ENCODE assay signal across 28 cellular contexts in genomic region chr1:55107989-55108388, GRCh38.
"Had no signal": no experiment of that assay in that cellular context is flagged by ENCODE, and none has a peak within 500 bp of the region (broad histone marks: within the 10 kb centered on the region; RNA-seq: fewer than 3 reads in every experiment).

No MANE protein-coding gene starts in this region.

- ATAC-seq: activated CD4-positive, alpha-beta T cell treated with anti-CD3 and anti-CD28 coated beads for 36 hours; activated T-helper 17 cell treated with anti-CD3 and anti-CD28 coated beads, Interleukin-2, amount 50 U/mL, for 72 hours; esophagus mucosa; heart right ventricle; pancreas; stimulated activated memory B cell treated with anti-CD40 and anti-IgM and Interleukin-4, amounts not matched to agents 10 μg/mL and 1 μg/mL and 100 μg/mL, for 72 hours had no signal

- H3K27me3 Mint-ChIP-seq: activated CD4-positive, alpha-beta T cell treated with anti-CD3 and anti-CD28 coated beads for 36 hours; activated naive CD8-positive, alpha-beta T cell treated with anti-CD3 and anti-CD28 coated beads, Interleukin-2, amount 10 ng/mL, durations not matched to agents 7 days and 5 days; activated T-helper 17 cell treated with anti-CD3 and anti-CD28 coated beads, Interleukin-2, amount 50 U/mL, for 72 hours; brain; stimulated activated memory B cell treated with anti-CD40 and anti-IgM and Interleukin-4, amounts not matched to agents 10 μg/mL and 1 μg/mL and 100 μg/mL, for 72 hours had no signal

- FAIRE-seq: pancreas, small intestine had no signal

- H3K27ac Mint-ChIP-seq: activated CD4-positive, alpha-beta T cell treated with anti-CD3 and anti-CD28 coated beads for 36 hours; activated naive CD8-positive, alpha-beta T cell treated with anti-CD3 and anti-CD28 coated beads, Interleukin-2, amount 10 ng/mL, durations not matched to agents 7 days and 5 days; activated T-helper 17 cell treated with anti-CD3 and anti-CD28 coated beads, Interleukin-2, amount 50 U/mL, for 72 hours; endodermal cell; stimulated activated memory B cell treated with anti-CD40 and anti-IgM and Interleukin-4, amounts not matched to agents 10 μg/mL and 1 μg/mL and 100 μg/mL, for 72 hours; T-helper 2 cell treated with Interferon-gamma antibody and Interleukin-4, amounts not matched to agents 5 μg/mL and 100 μg/mL, for 36 hours had no signal

- H3K9me3 ChIP-seq: ascending aorta, left ventricle myocardium inferior, pancreas, prostate gland, sigmoid colon, transverse colon had no signal

- H3K9me3 Mint-ChIP-seq: activated T-helper 17 cell treated with anti-CD3 and anti-CD28 coated beads, Interleukin-2, amount 50 U/mL, for 72 hours had no signal

- DNase-seq: activated CD4-positive, alpha-beta T cell treated with anti-CD3 and anti-CD28 coated beads for 36 hours; activated CD4-positive, CD25-positive, alpha-beta regulatory T cell; activated CD8-positive, alpha-beta memory T cell treated with anti-CD3 and anti-CD28 coated beads for 24 hours; activated naive CD8-positive, alpha-beta T cell treated with anti-CD3 and anti-CD28 coated beads, Interleukin-2, amount 10 ng/mL, durations not matched to agents 7 days and 5 days; endodermal cell; foreskin fibroblast; heart right ventricle; kidney glomerular epithelial cell; left ventricle myocardium inferior; mesendoderm; nucleus accumbens; pancreas; sigmoid colon; small intestine; stimulated activated CD4-positive, alpha-beta T cell treated with anti-CD3 and anti-CD28 coated beads, Interleukin-4, amount 100 ng/mL, for 24 hours; T-helper 1 cell; transverse colon had no signal

- H3K4me3 Mint-ChIP-seq: activated CD4-positive, alpha-beta T cell treated with anti-CD3 and anti-CD28 coated beads for 36 hours; activated naive CD8-positive, alpha-beta T cell treated with anti-CD3 and anti-CD28 coated beads, Interleukin-2, amount 10 ng/mL, durations not matched to agents 7 days and 5 days; activated T-helper 17 cell treated with anti-CD3 and anti-CD28 coated beads, Interleukin-2, amount 50 U/mL, for 72 hours; brain; endodermal cell; neural crest cell; stimulated activated memory B cell treated with anti-CD40 and anti-IgM and Interleukin-4, amounts not matched to agents 10 μg/mL and 1 μg/mL and 100 μg/mL, for 72 hours; T-helper 2 cell treated with Interferon-gamma antibody and Interleukin-4, amounts not matched to agents 5 μg/mL and 100 μg/mL, for 36 hours had no signal

- H3K27ac ChIP-seq: ascending aorta, cardiac muscle cell, coronary artery, heart right ventricle, left ventricle myocardium inferior, pancreas, prostate gland, sigmoid colon, transverse colon had no signal

- H3K27me3 ChIP-seq: ascending aorta, cardiac muscle cell, heart right ventricle, pancreas, sigmoid colon, transverse colon had no signal

- H3K4me1 ChIP-seq: ascending aorta, heart right ventricle, left ventricle myocardium inferior, pancreas, prostate gland, sigmoid colon, transverse colon had no signal

- H3K4me3 ChIP-seq: ascending aorta, cardiac muscle cell, coronary artery, heart right ventricle, left ventricle myocardium inferior, lung, pancreas, prostate gland, sigmoid colon, transverse colon had no signal

- H3K4me1 Mint-ChIP-seq: activated CD4-positive, alpha-beta T cell treated with anti-CD3 and anti-CD28 coated beads for 36 hours; brain; endodermal cell; neural crest cell; stimulated activated memory B cell treated with anti-CD40 and anti-IgM and Interleukin-4, amounts not matched to agents 10 μg/mL and 1 μg/mL and 100 μg/mL, for 72 hours had no signal
